ENCODE assay signal across 26 cellular contexts in the genomic region with DNA sequence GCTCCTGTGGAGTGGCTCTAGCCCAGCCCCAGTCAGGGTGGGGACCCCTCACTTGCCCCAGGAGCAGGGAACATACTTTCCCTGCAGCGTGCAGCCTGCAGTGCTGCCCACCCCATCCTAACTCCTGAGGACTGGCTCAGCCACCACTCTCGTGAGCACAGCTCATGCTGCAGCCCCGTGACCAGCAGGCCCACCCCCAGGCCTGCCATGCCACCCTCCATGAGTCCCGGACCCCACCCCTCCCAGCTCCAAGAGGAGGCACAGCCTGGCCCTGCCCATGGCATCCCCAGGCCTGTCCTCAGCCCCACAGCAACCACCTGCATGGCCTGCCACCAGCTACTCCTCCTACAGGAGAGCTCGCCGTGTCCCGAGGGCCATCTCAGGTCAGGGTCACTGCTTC.
"Had no signal": no experiment of that assay in that cellular context is flagged by ENCODE, and none has a peak within 500 bp of the region (broad histone marks: within the 10 kb centered on the region; RNA-seq: fewer than 3 reads in every experiment).

No MANE protein-coding gene starts in this region.

- H3K4me3 ChIP-seq: ovary, psoas muscle, sigmoid colon, suprapubic skin, testis, tibial artery, transverse colon, upper lobe of right lung, uterus had no signal

- H3K9me3 ChIP-seq: ovary, psoas muscle, sigmoid colon, suprapubic skin, testis, tibial artery, transverse colon, upper lobe of right lung, uterus had no signal

- DNase-seq: naive B cell; naive thymus-derived CD8-positive, alpha-beta T cell; nephron progenitor cell; occipital lobe; ovary; posterior cingulate gyrus; psoas muscle; right cardiac atrium; sigmoid colon; small intestine; stimulated activated CD4-positive, alpha-beta T cell treated with anti-CD3 and anti-CD28 coated beads, Interleukin-15, amount 100 ng/mL, for 24 hours; stimulated activated CD4-positive, alpha-beta T cell treated with anti-CD3 and anti-CD28 coated beads, Interleukin-2, amount 100 ng/mL, for 24 hours; stimulated activated CD4-positive, alpha-beta T cell treated with anti-CD3 and anti-CD28 coated beads, Interleukin-2, amount 100 ng/mL, for 48 hours; stimulated activated CD4-positive, alpha-beta T cell treated with anti-CD3 and anti-CD28 coated beads, Interleukin-4, amount 100 ng/mL, for 24 hours; stimulated activated naive B cell treated with anti-CD40 and anti-IgM and Interleukin-4, amounts not matched to agents 10 μg/mL and 1 μg/mL and 100 μg/mL, for 72 hours; stimulated activated naive CD8-positive, alpha-beta T cell treated with anti-CD3 and anti-CD28 coated beads, Interleukin-15, amount 100 ng/mL, for 72 hours; stimulated activated naive CD8-positive, alpha-beta T cell treated with anti-CD3 and anti-CD28 coated beads, Interleukin-15, Interleukin-2, amounts not matched to agents 100 U/mL and 50 U/mL, for 24 hours; testis; tibial artery; transverse colon; upper lobe of right lung; uterus had no signal

- H2AFZ ChIP-seq: parathyroid adenoma had no signal

- H3K36me3 ChIP-seq: ovary, sigmoid colon, suprapubic skin, transverse colon, upper lobe of right lung, uterus had no signal

- H3K27me3 ChIP-seq: ovary, testis had no signal

- ATAC-seq: naive thymus-derived CD8-positive, alpha-beta T cell; natural killer cell treated with Interleukin-12 subunit alpha and Interleukin-12 subunit beta and Interleukin-15 and Interleukin-18, amount 100 ng/mL, for 72 hours; psoas muscle; right cardiac atrium; stimulated activated effector memory CD8-positive, alpha-beta T cell treated with anti-CD3 and anti-CD28 coated beads, Interleukin-12 subunit alpha, Interleukin-12 subunit beta, amount 100 ng/mL, for 72 hours; stimulated activated naive B cell treated with anti-CD40 and anti-IgM and Interleukin-4, amounts not matched to agents 10 μg/mL and 1 μg/mL and 100 μg/mL, for 72 hours; stimulated activated naive CD8-positive, alpha-beta T cell treated with anti-CD3 and anti-CD28 coated beads, Interleukin-15, amount 100 ng/mL, for 72 hours; stimulated activated naive CD8-positive, alpha-beta T cell treated with anti-CD3 and anti-CD28 coated beads, Interleukin-15, Interleukin-2, amounts not matched to agents 100 U/mL and 50 U/mL, for 24 hours; upper lobe of right lung had no signal

- H3K9ac ChIP-seq: parathyroid adenoma had no signal

- H3K27ac ChIP-seq: ovary, parathyroid adenoma, sigmoid colon, suprapubic skin, testis, tibial artery, transverse colon, upper lobe of right lung, uterus had no signal

- H3K79me2 ChIP-seq: parathyroid adenoma had no signal

- FAIRE-seq: small intestine had no signal
